In genomic region chr15:76206325-76206976, GRCh38 we compare ENCODE assay signal across 10 cellular contexts.
DNase-seq lines count a peak whose midpoint lies in the region; ATAC-seq, FAIRE-seq and TF ChIP-seq lines count a peak whose summit lies in the region.
"Had no signal": no experiment of that assay in that cellular context is flagged by ENCODE, and none has a peak within 500 bp of the region (broad histone marks: within the 10 kb centered on the region; RNA-seq: fewer than 3 reads in every experiment).

No MANE protein-coding gene starts in this region.

- H2BK20ac ChIP-seq in IMR-90 (ENCODE audit: low read depth, low read length), result no peak overlapping the region

- H3K18ac ChIP-seq in IMR-90 (ENCODE audit: low read depth, low read length), result no peak overlapping the region

- peaks cover 0 to 4% (median 2%) of the 10 kb centered on the region in 3 donors for H3K27me3 Mint-ChIP-seq in immature natural killer cell (ENCODE audit: low read depth in 3 of 3)
- H3K27me3 Mint-ChIP-seq in activated T-helper 1 cell treated with anti-CD3 and anti-CD28 coated beads, Interleukin-12 subunit alpha, Interleukin-12 subunit beta, Interleukin-2, Interleukin-4 antibody, amounts not matched to agents 30 ng/mL and 10 ng/mL and 1 ng/mL, durations not matched to agents 14 hours and 24 hours and 36 hours (ENCODE audit: insufficient read depth), result no peaks in the 10 kb centered on the region
- H3K27me3 Mint-ChIP-seq: activated naive CD8-positive, alpha-beta T cell treated with anti-CD3 and anti-CD28 coated beads, Interleukin-2, amount 10 ng/mL, durations not matched to agents 7 days and 5 days had no signal

- WGBS in IMR-90 (ENCODE audit: extremely low coverage in 2 of 2, insufficient read length in 1 of 2), 2 experiments, result no CpG with 5 or more reads among the region's 4 CpGs

- no peak overlapping the region for H4K91ac ChIP-seq in IMR-90 (ENCODE audit: insufficient read depth, low read depth, low read length)

- intact Hi-C loops in IMR-90 (cut with micrococcal nuclease), result no loop called here
- intact Hi-C loops in Right ventricle myocardium inferior (cut with DNase I), result no loop called here
- intact Hi-C loops in gastrocnemius medialis (cut with DNase I; ENCODE audit: low total_unique reads), result no loop called here
- intact Hi-C loops in activated T-helper 1 cell treated with anti-CD3 and anti-CD28 coated beads, Interleukin-12 subunit alpha, Interleukin-12 subunit beta, Interleukin-2, Interleukin-4 antibody, amounts not matched to agents 30 ng/mL and 10 ng/mL and 1 ng/mL, durations not matched to agents 14 hours and 24 hours and 36 hours (cut with micrococcal nuclease), result no loop called here

- peaks cover 4 to 9% (median 4%) of the 10 kb centered on the region in 3 donors for H3K36me3 Mint-ChIP-seq in immature natural killer cell
- H3K36me3 Mint-ChIP-seq in activated T-helper 1 cell treated with anti-CD3 and anti-CD28 coated beads, Interleukin-12 subunit alpha, Interleukin-12 subunit beta, Interleukin-2, Interleukin-4 antibody, amounts not matched to agents 30 ng/mL and 10 ng/mL and 1 ng/mL, durations not matched to agents 14 hours and 24 hours and 36 hours (ENCODE audit: low read depth), result peaks cover 7% of the 10 kb centered on the region
- H3K36me3 Mint-ChIP-seq: activated naive CD8-positive, alpha-beta T cell treated with anti-CD3 and anti-CD28 coated beads, Interleukin-2, amount 10 ng/mL, durations not matched to agents 7 days and 5 days had no signal

- no peaks in the 10 kb centered on the region for H3K4me1 Mint-ChIP-seq in immature natural killer cell
- peaks cover 14% of the 10 kb centered on the region for H3K4me1 Mint-ChIP-seq in activated T-helper 1 cell treated with anti-CD3 and anti-CD28 coated beads, Interleukin-12 subunit alpha, Interleukin-12 subunit beta, Interleukin-2, Interleukin-4 antibody, amounts not matched to agents 30 ng/mL and 10 ng/mL and 1 ng/mL, durations not matched to agents 14 hours and 24 hours and 36 hours (ENCODE audit: low read depth)
- H3K4me1 Mint-ChIP-seq: activated naive CD8-positive, alpha-beta T cell treated with anti-CD3 and anti-CD28 coated beads, Interleukin-2, amount 10 ng/mL, durations not matched to agents 7 days and 5 days had no signal

- H3K23ac ChIP-seq in IMR-90 (ENCODE audit: low read depth, low read length), result no peak overlapping the region

- POLR2A ChIA-PET in IMR-90 (lab: Charles Lee; ENCODE audit: unreplicated experiment), result no interaction called here

- no peak overlapping the region for H3K4me3 Mint-ChIP-seq in immature natural killer cell
- H3K4me3 Mint-ChIP-seq in activated T-helper 1 cell treated with anti-CD3 and anti-CD28 coated beads, Interleukin-12 subunit alpha, Interleukin-12 subunit beta, Interleukin-2, Interleukin-4 antibody, amounts not matched to agents 30 ng/mL and 10 ng/mL and 1 ng/mL, durations not matched to agents 14 hours and 24 hours and 36 hours, result no peak overlapping the region
- H3K4me3 Mint-ChIP-seq: activated naive CD8-positive, alpha-beta T cell treated with anti-CD3 and anti-CD28 coated beads, Interleukin-2, amount 10 ng/mL, durations not matched to agents 7 days and 5 days; nephron had no signal

- TF ChIP-seq POLR2A in IMR-90 (IDR thresholded peaks at IDR 0.05; ENCODE audit: low read depth, low read length) (no peak), gastrocnemius medialis (IDR thresholded peaks at IDR 0.05) (no peak)

- no peak for TF ChIP-seq RAD21 in IMR-90 (IDR thresholded peaks at IDR 0.05; ENCODE audit: low read length)

- no peak overlapping the region for H3K14ac ChIP-seq in IMR-90 (replicated peaks; ENCODE audit: low read depth, low read length)

- H3K9me1 ChIP-seq in IMR-90 (ENCODE audit: insufficient read depth, low read length), result peaks cover 4% of the 10 kb centered on the region; the same call in 1 of the 2 replicates

- dilution Hi-C loops in IMR-90 (cut with HindIII; ENCODE audit: low sequenced_read_pairs, unreplicated experiment), result no loop called here

- no peak overlapping the region for H3K9ac ChIP-seq in IMR-90 (ENCODE audit: low read depth, low read length)

- CTCF ChIA-PET in IMR-90 (lab: Yijun Ruan, JAX), result interaction anchor here (0.7 kb wide), 1 partner anchor 9 kb away, joined by 9 read pairs; no protein-coding TSS in a partner anchor

- H2BK120ac ChIP-seq in IMR-90 (ENCODE audit: low read depth, low read length), result no peak overlapping the region

- no peak overlapping the region for H2AFZ ChIP-seq in IMR-90 (replicated peaks; ENCODE audit: low read length, poor library complexity)

- TF ChIP-seq CTCF in IMR-90 (conservative IDR thresholded peaks at IDR 0.05; ENCODE audit: low read depth, low read length) (no peak), gastrocnemius medialis (IDR thresholded peaks at IDR 0.05 in 4 of 5, conservative IDR thresholded peaks at IDR 0.05 in 1 of 5) (no peak)

- H3K9me3 Mint-ChIP-seq in immature natural killer cell, result no peaks in the 10 kb centered on the region
- no peaks in the 10 kb centered on the region for H3K9me3 Mint-ChIP-seq in activated T-helper 1 cell treated with anti-CD3 and anti-CD28 coated beads, Interleukin-12 subunit alpha, Interleukin-12 subunit beta, Interleukin-2, Interleukin-4 antibody, amounts not matched to agents 30 ng/mL and 10 ng/mL and 1 ng/mL, durations not matched to agents 14 hours and 24 hours and 36 hours
- H3K9me3 Mint-ChIP-seq: activated naive CD8-positive, alpha-beta T cell treated with anti-CD3 and anti-CD28 coated beads, Interleukin-2, amount 10 ng/mL, durations not matched to agents 7 days and 5 days; nephron had no signal

- peaks cover 11% of the 10 kb centered on the region for H3K36me3 ChIP-seq in IMR-90 (ENCODE audit: control insufficient read depth, insufficient read depth, low read length)
- H3K36me3 ChIP-seq in gastrocnemius medialis, result peaks cover 0 to 8% of the 10 kb centered on the region in 2 donors

- H3K27ac Mint-ChIP-seq in immature natural killer cell, result no peak overlapping the region
- H3K27ac Mint-ChIP-seq in activated T-helper 1 cell treated with anti-CD3 and anti-CD28 coated beads, Interleukin-12 subunit alpha, Interleukin-12 subunit beta, Interleukin-2, Interleukin-4 antibody, amounts not matched to agents 30 ng/mL and 10 ng/mL and 1 ng/mL, durations not matched to agents 14 hours and 24 hours and 36 hours, result no peak overlapping the region
- H3K27ac Mint-ChIP-seq: activated naive CD8-positive, alpha-beta T cell treated with anti-CD3 and anti-CD28 coated beads, Interleukin-2, amount 10 ng/mL, durations not matched to agents 7 days and 5 days; nephron had no signal

- no peak overlapping the region for H2AK9ac ChIP-seq in IMR-90 (replicated peaks; ENCODE audit: low read depth, low read length, poor library complexity)

- H2BK5ac ChIP-seq in IMR-90 (ENCODE audit: low read depth, low read length, poor library complexity, severe bottlenecking), result no peak overlapping the region

- H3K27ac ChIP-seq in IMR-90 (ENCODE audit: insufficient read depth, low read length), result no peak overlapping the region
- H3K27ac ChIP-seq in gastrocnemius medialis, result peak overlapping the region; percentile 44 to 64 (median 58)

- no peaks in the 10 kb centered on the region for H3K4me1 ChIP-seq in IMR-90 (ENCODE audit: control insufficient read depth, insufficient read depth, low read length)
- peaks cover 0 to 5% of the 10 kb centered on the region in 2 donors for H3K4me1 ChIP-seq in gastrocnemius medialis

- in situ Hi-C loops in IMR-90 (cut with MboI; ENCODE audit: low sequenced_read_pairs), result no loop called here
- in situ Hi-C loops in gastrocnemius medialis (cut with MboI; ENCODE audit: low sequenced_read_pairs in 4 of 4), result no loop called here

- no TSS peak for BruUV-seq in IMR-90 (replicated peaks; lab: Mats Ljungman, UMichigan)

- H4K20me1 ChIP-seq in IMR-90 (ENCODE audit: insufficient read depth, low read length), result no peaks in the 10 kb centered on the region; the same call in none of the 2 replicates

- no peak overlapping the region for H4K5ac ChIP-seq in IMR-90 (ENCODE audit: low read depth, low read length)

- H3K56ac ChIP-seq in IMR-90 (ENCODE audit: extremely low read depth, insufficient read depth, low read length), result no peak overlapping the region

- H3K27me3 ChIP-seq in IMR-90 (ENCODE audit: control insufficient read depth, insufficient read depth, low read length) (no peaks in the 10 kb centered on the region), gastrocnemius medialis (no peaks in the 10 kb centered on the region)

- H3K4me3 ChIP-seq in IMR-90 (ENCODE audit: insufficient read depth, low read depth, low read length) (no peak overlapping the region), gastrocnemius medialis (no peak overlapping the region)

- FAIRE-seq in RCC 7860 (lab: Jason Lieb, UNC), result no peak

- peak; percentile 31 for DNase-seq in IMR-90
- peak; percentile 51 for DNase-seq in RCC 7860 (ENCODE audit: low spot score)
- DNase-seq in Right ventricle myocardium inferior (ENCODE audit: missing footprints), result peak; percentile 87
- peak; percentile 67 to 88 for DNase-seq in gastrocnemius medialis
- no peak for DNase-seq in immature natural killer cell
- no peak for DNase-seq in activated T-helper 1 cell treated with anti-CD3 and anti-CD28 coated beads, Interleukin-12 subunit alpha, Interleukin-12 subunit beta, Interleukin-2, Interleukin-4 antibody, amounts not matched to agents 30 ng/mL and 10 ng/mL and 1 ng/mL, durations not matched to agents 14 hours and 24 hours and 36 hours (ENCODE audit: low spot score)
- DNase-seq: activated naive CD8-positive, alpha-beta T cell treated with anti-CD3 and anti-CD28 coated beads, Interleukin-2, amount 10 ng/mL, durations not matched to agents 7 days and 5 days had no signal

- no peak overlapping the region for H4K8ac ChIP-seq in IMR-90 (ENCODE audit: low read depth in 2 of 2, low read length in 2 of 2)

- no peak overlapping the region for H3K4ac ChIP-seq in IMR-90 (ENCODE audit: low read depth, low read length)

- H3K4me2 ChIP-seq in IMR-90 (ENCODE audit: low read depth, low read length), result no peak overlapping the region

- no peak overlapping the region for H2AK5ac ChIP-seq in IMR-90 (ENCODE audit: low read depth, low read length)

- H3K79me1 ChIP-seq in IMR-90 (ENCODE audit: low read depth in 1 of 2, low read length in 2 of 2), result peaks cover 0 to 6% of the 10 kb centered on the region in 2 experiments; a peak in 1 of 4 replicates

- no peak overlapping the region for H2BK15ac ChIP-seq in IMR-90 (ENCODE audit: low read depth, low read length)

- H3K9me3 ChIP-seq in IMR-90 (ENCODE audit: control insufficient read depth, insufficient read depth, low read length), result no peaks in the 10 kb centered on the region
- H3K9me3 ChIP-seq in gastrocnemius medialis, result no peaks in the 10 kb centered on the region

- ATAC-seq in IMR-90 (ENCODE audit: low read depth), result no peak
- peak; percentile 80 for ATAC-seq in Right ventricle myocardium inferior
- peak; percentile 67 to 73 for ATAC-seq in gastrocnemius medialis
- no peak for ATAC-seq in HG03565 (IDR thresholded peaks at IDR 0.05; ENCODE audit: unreplicated experiment)
- ATAC-seq in HG03097 (IDR thresholded peaks at IDR 0.05; ENCODE audit: low FRiP score, unreplicated experiment), result no peak

TF ChIP-seq in IMR-90, 13 proteins besides CTCF, POLR2A, EP300 and RAD21 (continues in another document):
- no peak for TF ChIP-seq CEBPB (IDR thresholded peaks at IDR 0.05; ENCODE audit: low read depth, low read length)

Comparison
In these comparisons a context has a peak if more than half of its experiments do, and no peak if none do; other contexts are left out.
1. ATAC-seq: peak in Right ventricle myocardium inferior (single experiment) and gastrocnemius medialis (2 of 2); none in IMR-90 (single experiment), HG03565 (single experiment) and HG03097 (single experiment).
2. DNase-seq: peak in IMR-90 (single experiment), RCC 7860 (single experiment), Right ventricle myocardium inferior (single experiment) and gastrocnemius medialis (2 of 2); none in immature natural killer cell (0 of 3) and activated T-helper 1 cell treated with anti-CD3 and anti-CD28 coated beads, Interleukin-12 subunit alpha, Interleukin-12 subunit beta, Interleukin-2, Interleukin-4 antibody, amounts not matched to agents 30 ng/mL and 10 ng/mL and 1 ng/mL, durations not matched to agents 14 hours and 24 hours and 36 hours (single experiment).